8 cellular contexts compared by ENCODE assay signal in the genomic region with DNA sequence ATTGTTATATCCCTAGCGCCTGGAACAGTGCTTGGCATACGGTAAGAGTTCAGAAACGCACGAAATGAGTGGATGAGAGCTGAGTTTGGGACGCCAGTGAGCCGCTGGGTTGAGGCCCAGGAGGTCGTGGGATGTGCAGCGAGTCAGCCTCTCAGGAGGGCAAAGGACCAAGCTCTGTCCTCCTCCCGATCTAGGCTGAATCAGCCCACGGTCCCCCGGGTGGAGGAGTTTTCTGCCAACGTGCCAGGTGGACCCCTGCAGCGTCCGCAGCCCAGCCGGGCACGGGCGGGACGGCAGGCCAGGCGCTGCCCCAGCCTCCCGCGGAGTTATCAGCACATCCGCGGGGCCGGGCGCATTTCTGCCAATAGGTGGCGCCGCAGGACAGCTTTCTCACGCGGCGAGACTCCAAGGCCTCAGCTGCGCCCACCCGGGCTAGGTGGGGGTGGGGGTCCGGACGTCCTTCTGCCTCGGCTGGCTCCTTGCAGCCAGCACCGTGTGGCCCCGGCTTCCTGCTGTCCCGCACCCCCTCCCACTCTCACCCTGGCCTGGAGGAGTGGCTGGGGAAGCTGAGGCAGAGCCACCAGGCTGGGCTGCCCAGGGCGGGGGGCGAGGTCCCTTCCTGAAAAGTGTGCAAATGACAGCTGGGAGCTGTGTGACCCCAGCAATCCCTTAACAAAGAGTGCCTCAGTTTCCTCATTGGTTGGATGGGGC. TPM values are rescaled to one million over a fixed set of nuclear protein-coding genes. Genes with fewer than 3 reads are reported as not detected.
DNase-seq lines count a peak whose midpoint lies in the region; ATAC-seq and TF ChIP-seq lines count a peak whose summit lies in the region.

No MANE protein-coding gene starts in this region.

- TF ChIP-seq CTCF in AG04449 (IDR thresholded peaks at IDR 0.05; ENCODE audit: insufficient read depth, low read length, missing control alignments) (peak; percentile 96), GM13976 (IDR thresholded peaks at IDR 0.05; ENCODE audit: borderline replicate concordance, control extremely low read depth, extremely low read depth, insufficient read depth, missing control alignments) (peak; percentile 86)

- in situ Hi-C loops in GM13976 (cut with MboI; ENCODE audit: low sequenced_read_pairs, unreplicated experiment) = loop anchor here (5.0 to 25.0 kb wide), 5 partner anchors 70 to 828 kb away; partner anchors contain the start of genes SGSM3 and TNRC6B

- POLR2A ChIA-PET in AG04449 (lab: Yijun Ruan, JAX) = interaction anchor here (0.6 to 1.1 kb wide), 4 partner anchors 15 to 490 kb away, joined by 3 to 4 read pairs (median 3); partner anchors contain the start of genes ATF4 and RPL3

- no peak overlapping the region; the same call in 1 of the 2 replicates for H3K4me3 ChIP-seq in AG04449 (ENCODE audit: low read depth, low read length)

- DNase-seq in AG04449 (ENCODE audit: low read depth, low spot score) = no peak
- peak; percentile 87 for DNase-seq in GM13976 (ENCODE audit: low spot score)
- peak; percentile 86 for DNase-seq in NCI-H69 (lab: John Stamatoyannopoulos, UW)
- peak; percentile 54 to 91 (median 82) for DNase-seq in activated CD8-positive, alpha-beta memory T cell treated with anti-CD3 and anti-CD28 coated beads for 48 hours (ENCODE audit: low read depth in 2 of 3, low spot score in 2 of 3)
- peak; percentile 68 for DNase-seq in epidermal melanocyte (ENCODE audit: insufficient read length, low spot score)
- peak; percentile 87 for DNase-seq in mucosa of gallbladder (ENCODE audit: low spot score)
- DNase-seq in stimulated activated CD8-positive, alpha-beta memory T cell treated with anti-CD3 and anti-CD28 coated beads, Interleukin-7, amount 100 ng/mL, for 24 hours (ENCODE audit: low read depth) = peak; percentile 79

- no peak for ATAC-seq in GM19351 (IDR thresholded peaks at IDR 0.05; ENCODE audit: unreplicated experiment)

- CTCF ChIA-PET in AG04449 (lab: Yijun Ruan, JAX) = interaction anchor here (0.7 to 27.5 kb wide), 42 partner anchors 10 to 817 kb away, joined by 3 to 1079 read pairs (median 5); partner anchors contain the start of genes ADSL, MIEF1 and RPL3

RNA-seq across cellular contexts. Expression of gene RPS19BP1, which starts 2.2 kb away (rescaled TPM):
- total RNA-seq in mucosa of gallbladder = 76.9 TPM

RNA-seq across cellular contexts. Expression of gene ATF4, which starts 14.4 kb away (rescaled TPM):
- total RNA-seq in mucosa of gallbladder = 248 TPM

RNA-seq across cellular contexts. Expression of gene MIEF1, which starts 32.7 kb away (rescaled TPM):
- 24.1 TPM for total RNA-seq in mucosa of gallbladder

RNA-seq across cellular contexts. Expression of gene CACNA1I, which starts 35.8 kb away (rescaled TPM):
- 0.43 TPM for total RNA-seq in mucosa of gallbladder
